ENCODE assay signal across 24 cellular contexts in genomic region chrX:120839506-120839905, GRCh38. TPM values are rescaled to one million over a fixed set of nuclear protein-coding genes. Genes with fewer than 3 reads are reported as not detected.
A peak's percentile ranks its signal among the peaks of the same experiment; 100 is the strongest.
DNase-seq lines count a peak whose midpoint lies in the region; ATAC-seq, FAIRE-seq and TF ChIP-seq lines count a peak whose summit lies in the region.
"Had no signal": no experiment of that assay in that cellular context is flagged by ENCODE, and none has a peak within 500 bp of the region (broad histone marks: within the 10 kb centered on the region; RNA-seq: fewer than 3 reads in every experiment).

No MANE protein-coding gene starts in this region.

- H3K36me3 ChIP-seq in adipocyte (ENCODE audit: control insufficient read depth, insufficient read depth, low read length, severe bottlenecking) (no peaks in the 10 kb centered on the region), testis (ENCODE audit: low read depth, missing control alignments) (no peaks in the 10 kb centered on the region), sigmoid colon (no peaks in the 10 kb centered on the region)
- H3K36me3 ChIP-seq: esophagus squamous epithelium, heart right ventricle, Peyer's patch, suprapubic skin had no signal

- intact Hi-C loops in testis (cut with DNase I; ENCODE audit: low total_unique reads) (no loop called here), sigmoid colon (cut with DNase I) (no loop called here)

- no peaks in the 10 kb centered on the region for H3K36me3 Mint-ChIP-seq in activated naive CD4-positive, alpha-beta T cell treated with anti-CD3 and anti-CD28 coated beads, Interleukin-2, amount 10 ng/mL, durations not matched to agents 7 days and 5 days

- no peak for TF ChIP-seq RAD21 in A549 (conservative IDR thresholded peaks at IDR 0.05 in 1 of 2, IDR thresholded peaks at IDR 0.05 in 1 of 2)

- H3K27me3 Mint-ChIP-seq in activated naive CD4-positive, alpha-beta T cell treated with anti-CD3 and anti-CD28 coated beads, Interleukin-2, amount 10 ng/mL, durations not matched to agents 7 days and 5 days: no peaks in the 10 kb centered on the region
- H3K27me3 Mint-ChIP-seq: activated naive CD8-positive, alpha-beta T cell treated with anti-CD3 and anti-CD28 coated beads, Interleukin-2, amount 50 U/mL, for 24 hours; IgD-negative memory B cell had no signal

- FAIRE-seq in A549 (lab: Jason Lieb, UNC): no peak

- H3K27me3 ChIP-seq in adipocyte (replicated peaks; ENCODE audit: control insufficient read depth, insufficient read depth, low read length) (no peaks in the 10 kb centered on the region), testis (no peaks in the 10 kb centered on the region), sigmoid colon (no peaks in the 10 kb centered on the region)
- H3K27me3 ChIP-seq: esophagus squamous epithelium, heart right ventricle, Peyer's patch, suprapubic skin had no signal

- H3K27ac Mint-ChIP-seq in activated naive CD4-positive, alpha-beta T cell treated with anti-CD3 and anti-CD28 coated beads, Interleukin-2, amount 10 ng/mL, durations not matched to agents 7 days and 5 days: no peak overlapping the region
- H3K27ac Mint-ChIP-seq: activated naive CD8-positive, alpha-beta T cell treated with anti-CD3 and anti-CD28 coated beads, Interleukin-2, amount 50 U/mL, for 24 hours; activated T-helper 2 cell treated with anti-CD3 and anti-CD28 coated beads, Interferon-gamma antibody, Interleukin-2, Interleukin-4, amounts not matched to agents 10 μg/mL and 5 μg/mL and 100 μg/mL, durations not matched to agents 14 hours and 24 hours and 36 hours; IgD-negative memory B cell had no signal

- TF ChIP-seq EP300 in A549 (IDR thresholded peaks at IDR 0.05) (no peak), sigmoid colon (IDR thresholded peaks at IDR 0.05) (no peak)

- H3K4me1 ChIP-seq in A549 (no peaks in the 10 kb centered on the region), adipocyte (ENCODE audit: control insufficient read depth, insufficient read depth, low read length) (no peaks in the 10 kb centered on the region), testis (no peaks in the 10 kb centered on the region), sigmoid colon (no peaks in the 10 kb centered on the region)
- H3K4me1 ChIP-seq: esophagus squamous epithelium, heart right ventricle, Peyer's patch, suprapubic skin had no signal

- H3K9me3 Mint-ChIP-seq in activated naive CD4-positive, alpha-beta T cell treated with anti-CD3 and anti-CD28 coated beads, Interleukin-2, amount 10 ng/mL, durations not matched to agents 7 days and 5 days: no peaks in the 10 kb centered on the region
- H3K9me3 Mint-ChIP-seq: activated naive CD8-positive, alpha-beta T cell treated with anti-CD3 and anti-CD28 coated beads, Interleukin-2, amount 50 U/mL, for 24 hours; activated T-helper 2 cell treated with anti-CD3 and anti-CD28 coated beads, Interferon-gamma antibody, Interleukin-2, Interleukin-4, amounts not matched to agents 10 μg/mL and 5 μg/mL and 100 μg/mL, durations not matched to agents 14 hours and 24 hours and 36 hours had no signal

- peak in 1 of 2 experiments; percentile 5 for DNase-seq in A549 (ENCODE audit: low read depth in 1 of 2, low spot score in 1 of 2)
- DNase-seq in GM04503 (ENCODE audit: low read depth): peak; percentile 1
- DNase-seq in adipocyte (ENCODE audit: low read depth): peak; percentile 4
- DNase-seq in fibroblast of the aortic adventitia (ENCODE audit: low read depth): peak; percentile 45
- no peak for DNase-seq in activated naive CD4-positive, alpha-beta T cell treated with anti-CD3 and anti-CD28 coated beads, Interleukin-2, amount 10 ng/mL, durations not matched to agents 7 days and 5 days
- DNase-seq in testis: no peak
- no peak for DNase-seq in sigmoid colon
- DNase-seq: activated CD4-positive, alpha-beta T cell treated with anti-CD3 and anti-CD28 coated beads for 1 hour; activated naive CD8-positive, alpha-beta T cell treated with anti-CD3 and anti-CD28 coated beads, Interleukin-2, amount 50 U/mL, for 24 hours; central memory CD4-positive, alpha-beta T cell; effector CD4-positive, alpha-beta T cell; esophagus squamous epithelium; heart right ventricle; MM.1S; NCI-H1694; NCI-H226; Peyer's patch; retina; stimulated activated CD4-positive, alpha-beta T cell treated with anti-CD3 and anti-CD28 coated beads, Interleukin-15, amount 100 ng/mL, for 24 hours had no signal

- TF ChIP-seq POLR2A in A549 (IDR thresholded peaks at IDR 0.05; ENCODE audit: low read length) (no peak), testis (IDR thresholded peaks at IDR 0.05) (no peak), sigmoid colon (IDR thresholded peaks at IDR 0.05) (no peak)

- no peak overlapping the region for H3K4me3 Mint-ChIP-seq in activated naive CD4-positive, alpha-beta T cell treated with anti-CD3 and anti-CD28 coated beads, Interleukin-2, amount 10 ng/mL, durations not matched to agents 7 days and 5 days
- H3K4me3 Mint-ChIP-seq: activated naive CD8-positive, alpha-beta T cell treated with anti-CD3 and anti-CD28 coated beads, Interleukin-2, amount 50 U/mL, for 24 hours; IgD-negative memory B cell had no signal

- TF ChIP-seq CTCF in A549 (IDR thresholded peaks at IDR 0.05) (no peak), fibroblast of the aortic adventitia (IDR thresholded peaks at IDR 0.05; ENCODE audit: insufficient read depth, low read length) (no peak), testis (IDR thresholded peaks at IDR 0.05) (no peak), sigmoid colon (IDR thresholded peaks at IDR 0.05) (no peak)

- H3K27ac ChIP-seq in A549: no peak overlapping the region
- H3K27ac ChIP-seq in testis: no peak overlapping the region
- no peak overlapping the region for H3K27ac ChIP-seq in sigmoid colon
- H3K27ac ChIP-seq: esophagus squamous epithelium, heart right ventricle, Peyer's patch, suprapubic skin had no signal

- H3K4me2 ChIP-seq in A549: no peak overlapping the region

- CTCF ChIA-PET in A549 (lab: Yijun Ruan, JAX): interaction anchor here (1.3 kb wide), 1 partner anchor 336 kb away, joined by 3 read pairs; no protein-coding TSS in a partner anchor
- CTCF ChIA-PET in activated naive CD4-positive, alpha-beta T cell treated with anti-CD3 and anti-CD28 coated beads, Interleukin-2, amount 10 ng/mL, durations not matched to agents 7 days and 5 days (lab: Charles Lee): no interaction called here

- no peak overlapping the region for H3K9ac ChIP-seq in adipocyte (ENCODE audit: low read length)

- POLR2A ChIA-PET in A549 (lab: Yijun Ruan, JAX): no interaction called here

- H3K9me3 ChIP-seq in A549: no peaks in the 10 kb centered on the region
- no peaks in the 10 kb centered on the region for H3K9me3 ChIP-seq in adipocyte (ENCODE audit: control insufficient read depth, low read length)
- H3K9me3 ChIP-seq in testis: no peaks in the 10 kb centered on the region
- H3K9me3 ChIP-seq in sigmoid colon: no peaks in the 10 kb centered on the region
- H3K9me3 ChIP-seq: esophagus squamous epithelium, Peyer's patch, suprapubic skin had no signal

- no peaks in the 10 kb centered on the region for H3K4me1 Mint-ChIP-seq in activated naive CD4-positive, alpha-beta T cell treated with anti-CD3 and anti-CD28 coated beads, Interleukin-2, amount 10 ng/mL, durations not matched to agents 7 days and 5 days
- H3K4me1 Mint-ChIP-seq: activated naive CD8-positive, alpha-beta T cell treated with anti-CD3 and anti-CD28 coated beads, Interleukin-2, amount 50 U/mL, for 24 hours had no signal

- peak; percentile 46 to 62; a peak in 3 of 6 replicates for ATAC-seq in A549
- ATAC-seq in HG03095 (IDR thresholded peaks at IDR 0.05; ENCODE audit: unreplicated experiment): no peak
- ATAC-seq: activated naive CD8-positive, alpha-beta T cell treated with anti-CD3 and anti-CD28 coated beads, Interleukin-2, amount 50 U/mL, for 24 hours; heart right ventricle had no signal

- H3K4me3 ChIP-seq in A549: no peak overlapping the region
- H3K4me3 ChIP-seq in adipocyte (ENCODE audit: low read length): no peak overlapping the region
- H3K4me3 ChIP-seq in fibroblast of the aortic adventitia (ENCODE audit: low read depth, low read length): no peak overlapping the region
- no peak overlapping the region for H3K4me3 ChIP-seq in testis
- H3K4me3 ChIP-seq in sigmoid colon: no peak overlapping the region
- H3K4me3 ChIP-seq: esophagus squamous epithelium, heart right ventricle, Peyer's patch, suprapubic skin had no signal

TF ChIP-seq in A549, 52 proteins besides CTCF, POLR2A, EP300 and RAD21:
- TF ChIP-seq, protein P1, sequence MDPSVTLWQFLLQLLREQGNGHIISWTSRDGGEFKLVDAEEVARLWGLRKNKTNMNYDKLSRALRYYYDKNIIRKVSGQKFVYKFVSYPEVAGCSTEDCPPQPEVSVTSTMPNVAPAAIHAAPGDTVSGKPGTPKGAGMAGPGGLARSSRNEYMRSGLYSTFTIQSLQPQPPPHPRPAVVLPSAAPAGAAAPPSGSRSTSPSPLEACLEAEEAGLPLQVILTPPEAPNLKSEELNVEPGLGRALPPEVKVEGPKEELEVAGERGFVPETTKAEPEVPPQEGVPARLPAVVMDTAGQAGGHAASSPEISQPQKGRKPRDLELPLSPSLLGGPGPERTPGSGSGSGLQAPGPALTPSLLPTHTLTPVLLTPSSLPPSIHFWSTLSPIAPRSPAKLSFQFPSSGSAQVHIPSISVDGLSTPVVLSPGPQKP (IDR thresholded peaks at IDR 0.05; ENCODE audit: low read depth, low read length): no peak
- TF ChIP-seq HOXB13 (CRISPR knock-in tag; IDR thresholded peaks at IDR 0.05; ENCODE audit: low read depth) (no peak), NFE2L2 (conservative IDR thresholded peaks at IDR 0.05; ENCODE audit: low read length) (no peak), SMC3 (IDR thresholded peaks at IDR 0.05) (no peak), ZNF302 (CRISPR knock-in tag; IDR thresholded peaks at IDR 0.05) (no peak)
TF ChIP-seq in A549: peak in this region for 0.

RNA-seq across cellular contexts. Expression of gene CT47B1, which starts 36.2 kb away (rescaled TPM):
- polyA plus RNA-seq in A549 (2011; rRNA removed) (not detected in 2 replicates), A549 (2017; fragmentation: RNase III; extraction: RNeasy Plus Mini Kit Qiagen cat#74134 plus additional on column Dnase treatment) (not detected in 3 replicates), testis (ENCODE audit: insufficient read depth, low read depth, low replicate concordance) (5.9 TPM), sigmoid colon (not detected)
- polyA plus RNA-seq in A549 (2012; cell fraction: cytosol; rRNA removed): not detected in 2 replicates
- not detected in 2 replicates for polyA plus RNA-seq in A549 (2012; cell fraction: nucleus; rRNA removed)
- not detected in 2 replicates for polyA minus RNA-seq in A549 (2011; rRNA and poly(A)+ RNA removed)
- total RNA-seq in fibroblast of the aortic adventitia (ENCODE audit: low replicate concordance) (not detected in 2 replicates), testis (10 to 100 TPM; 11.0 to 17.9 TPM), sigmoid colon (not detected)
- total RNA-seq: activated T-helper 2 cell treated with anti-CD3 and anti-CD28 coated beads, Interferon-gamma antibody, Interleukin-2, Interleukin-4, amounts not matched to agents 10 μg/mL and 5 μg/mL and 100 μg/mL, durations not matched to agents 14 hours and 24 hours and 36 hours; esophagus squamous epithelium; heart right ventricle; lower leg skin; Peyer's patch; suprapubic skin had no signal
- polyA plus RNA-seq: heart right ventricle, IgD-negative memory B cell had no signal

Comparison
In these comparisons a context has a peak if more than half of its experiments do, and no peak if none do; other contexts are left out.
1. DNase-seq: peak in GM04503 (single experiment), adipocyte (single experiment) and fibroblast of the aortic adventitia (single experiment); none in activated naive CD4-positive, alpha-beta T cell treated with anti-CD3 and anti-CD28 coated beads, Interleukin-2, amount 10 ng/mL, durations not matched to agents 7 days and 5 days (single experiment), testis (single experiment) and sigmoid colon (single experiment).
2. RNA of gene CT47B1, which starts 36.2 kb away (total RNA-seq): 11.0 to 17.9 TPM in testis; not detected in fibroblast of the aortic adventitia and not detected in sigmoid colon; every median in the first group is over 10 times any median in the second.